Comparison of ENCODE assay signal across 11 cellular contexts in genomic region chr2:2271471-2271941, GRCh38. TPM values are rescaled to one million over a fixed set of nuclear protein-coding genes. Genes with fewer than 3 reads are reported as not detected.
DNase-seq lines count a peak whose midpoint lies in the region; ATAC-seq and TF ChIP-seq lines count a peak whose summit lies in the region.
"Had no signal": no experiment of that assay in that cellular context is flagged by ENCODE, and none has a peak within 500 bp of the region (broad histone marks: within the 10 kb centered on the region; RNA-seq: fewer than 3 reads in every experiment).

No MANE protein-coding gene starts in this region.

- peak; percentile 84 for DNase-seq in GM23248
- DNase-seq in RPMI8226, result peak; percentile 50
- no peak for DNase-seq in NCI-H2081 (lab: John Stamatoyannopoulos, UW)
- DNase-seq in NCI-H1417 treated with DMSO at 0.1 percent for 48 hours (lab: John Stamatoyannopoulos, UW), result no peak
- DNase-seq in Calu3, result no peak
- DNase-seq in activated T-cell treated with anti-CD3 and anti-CD28 coated beads, Interleukin-2, amount 50 U/mL, for 48 hours, result no peak
- DNase-seq: activated gamma-delta T cell treated with Interleukin-2 at 50 U/mL for 16 hours had no signal

- peak overlapping the region; percentile 73 for H2AFZ ChIP-seq in GM23248

- 1% methylated on average over 7 of the region's 7 CpGs for WGBS in GM23248 (ENCODE audit: low coverage in 1 of 2, low lambda C conversion rate in 2 of 2, missing lambda C conversion rate in 2 of 2), 2 experiments
- 33 to 43% methylated on average over 4 to 6 of the region's 7 CpGs for WGBS in gastroesophageal sphincter (ENCODE audit: low coverage in 1 of 2), 2 donors

- no TSS peak for BruUV-seq in Calu3 (replicated peaks; lab: Mats Ljungman, UMichigan)

- H3K9me2 ChIP-seq in GM23248 (ENCODE audit: insufficient read depth), result no peaks in the 10 kb centered on the region

- no peaks in the 10 kb centered on the region for H3K4me1 Mint-ChIP-seq in Calu3 (ENCODE audit: low read depth, unreplicated experiment)
- H3K4me1 Mint-ChIP-seq: WTC11 had no signal

- in situ Hi-C loops in GM23248 (cut with MboI), result no loop called here

- CTCF ChIA-PET in Calu3 (lab: Charles Lee), result no interaction called here

- H3K4me2 ChIP-seq in GM23248 (ENCODE audit: unreplicated experiment) (peak overlapping the region; percentile 46), skeletal muscle satellite cell (ENCODE audit: low read length) (peak overlapping the region; percentile 45)

- H3K4me1 ChIP-seq in GM23248 (ENCODE audit: insufficient read depth), result peaks cover 17% of the 10 kb centered on the region
- H3K4me1 ChIP-seq in gastroesophageal sphincter, result no peaks in the 10 kb centered on the region
- peaks cover 30% of the 10 kb centered on the region for H3K4me1 ChIP-seq in skeletal muscle satellite cell (ENCODE audit: control insufficient read depth, insufficient read depth, low read length)

- peak overlapping the region; percentile 62 for H3K27ac ChIP-seq in GM23248
- H3K27ac ChIP-seq in gastroesophageal sphincter, result no peak overlapping the region

- TF ChIP-seq CTCF in gastroesophageal sphincter (IDR thresholded peaks at IDR 0.05) (no peak), Calu3 (IDR thresholded peaks at IDR 0.05; ENCODE audit: unreplicated experiment) (no peak)

- H3K4me3 Mint-ChIP-seq in Calu3 (ENCODE audit: low read depth, unreplicated experiment), result no peak overlapping the region
- H3K4me3 Mint-ChIP-seq: WTC11 had no signal

- no peaks in the 10 kb centered on the region for H3K27me3 ChIP-seq in GM23248 (replicated peaks; ENCODE audit: insufficient read depth)
- no peaks in the 10 kb centered on the region for H3K27me3 ChIP-seq in gastroesophageal sphincter
- no peaks in the 10 kb centered on the region for H3K27me3 ChIP-seq in skeletal muscle satellite cell (ENCODE audit: control insufficient read depth, insufficient read depth, low read length)

- H3K79me2 ChIP-seq in GM23248 (ENCODE audit: insufficient read depth), result no peaks in the 10 kb centered on the region

- intact Hi-C loops in Calu3 (cut with micrococcal nuclease; ENCODE audit: unreplicated experiment), result no loop called here

- 0 out of 2 replicates have a peak, but pooled peaks cover 15% of the 10 kb centered on the region for H3F3A ChIP-seq in GM23248 (ENCODE audit: insufficient read depth)

- TF ChIP-seq EP300 in gastroesophageal sphincter (IDR thresholded peaks at IDR 0.05), result no peak

- no peaks in the 10 kb centered on the region for H3K36me3 Mint-ChIP-seq in Calu3 (ENCODE audit: insufficient read depth, unreplicated experiment)
- H3K36me3 Mint-ChIP-seq: WTC11 had no signal

- H3K9me3 ChIP-seq in GM23248 (ENCODE audit: low read depth) (no peaks in the 10 kb centered on the region), gastroesophageal sphincter (no peaks in the 10 kb centered on the region), skeletal muscle satellite cell (replicated peaks; ENCODE audit: low read length) (no peaks in the 10 kb centered on the region)

- peaks cover 23% of the 10 kb centered on the region for H3K9me3 Mint-ChIP-seq in Calu3 (ENCODE audit: low read depth, unreplicated experiment)
- H3K9me3 Mint-ChIP-seq: WTC11 had no signal

- no peak overlapping the region for H3K27ac Mint-ChIP-seq in Calu3 (ENCODE audit: unreplicated experiment)
- H3K27ac Mint-ChIP-seq: WTC11 had no signal

- H3K9ac ChIP-seq in GM23248, result peak overlapping the region; percentile 32; the same call in 1 of the 2 replicates
- peak overlapping the region; percentile 77 for H3K9ac ChIP-seq in skeletal muscle satellite cell (ENCODE audit: low read depth, low read length)

- TF ChIP-seq POLR2A in gastroesophageal sphincter (IDR thresholded peaks at IDR 0.05), result no peak

- no peaks in the 10 kb centered on the region for H4K20me1 ChIP-seq in GM23248 (ENCODE audit: insufficient read depth)

- H3K27me3 Mint-ChIP-seq in Calu3 (ENCODE audit: unreplicated experiment), result no peaks in the 10 kb centered on the region

- peak; percentile 57 for ATAC-seq in gastroesophageal sphincter
- ATAC-seq: WTC11 had no signal

- peak overlapping the region; percentile 19; the same call in 1 of the 2 replicates for H3K4me3 ChIP-seq in GM23248
- no peak overlapping the region for H3K4me3 ChIP-seq in gastroesophageal sphincter
- no peak overlapping the region for H3K4me3 ChIP-seq in skeletal muscle satellite cell (ENCODE audit: low read length)

- no peaks in the 10 kb centered on the region for H3K36me3 ChIP-seq in GM23248 (ENCODE audit: low read depth)
- no peaks in the 10 kb centered on the region for H3K36me3 ChIP-seq in gastroesophageal sphincter
- H3K36me3 ChIP-seq in skeletal muscle satellite cell (ENCODE audit: insufficient read depth, low read length), result no peaks in the 10 kb centered on the region

RNA-seq across cellular contexts. Expression of gene MYT1L, which starts 59.6 kb away (rescaled TPM):
- total RNA-seq in GM23248 (2014; rRNA removed; shearing (Covaris generic)), result not detected in 2 replicates
- not detected in 2 replicates for polyA plus RNA-seq in GM23248 (2016; fragmentation: Nextera tagmentation; extraction: Ambion mirVana)
- total RNA-seq in gastroesophageal sphincter (under 1 TPM in 3 of 4 donors, not detected in 1; 0.17 to 0.85 (median 0.40) TPM), Calu3 (2022) (not detected in 2 replicates)
- total RNA-seq in skeletal muscle satellite cell (2012; rRNA removed), result 0.22 TPM in 1 of 2 replicates, not detected in the other
- total RNA-seq: renal cortical epithelial cell had no signal

Comparison
In these comparisons a context has a peak if more than half of its experiments do, and no peak if none do; other contexts are left out.
1. DNase-seq: peak in GM23248 (single experiment) and RPMI8226 (single experiment); none in NCI-H2081 (0 of 2), NCI-H1417 treated with DMSO at 0.1 percent for 48 hours (single experiment), Calu3 (single experiment) and activated T-cell treated with anti-CD3 and anti-CD28 coated beads, Interleukin-2, amount 50 U/mL, for 48 hours (0 of 2).